ENCODE assay signal across 8 cellular contexts in the genomic region with DNA sequence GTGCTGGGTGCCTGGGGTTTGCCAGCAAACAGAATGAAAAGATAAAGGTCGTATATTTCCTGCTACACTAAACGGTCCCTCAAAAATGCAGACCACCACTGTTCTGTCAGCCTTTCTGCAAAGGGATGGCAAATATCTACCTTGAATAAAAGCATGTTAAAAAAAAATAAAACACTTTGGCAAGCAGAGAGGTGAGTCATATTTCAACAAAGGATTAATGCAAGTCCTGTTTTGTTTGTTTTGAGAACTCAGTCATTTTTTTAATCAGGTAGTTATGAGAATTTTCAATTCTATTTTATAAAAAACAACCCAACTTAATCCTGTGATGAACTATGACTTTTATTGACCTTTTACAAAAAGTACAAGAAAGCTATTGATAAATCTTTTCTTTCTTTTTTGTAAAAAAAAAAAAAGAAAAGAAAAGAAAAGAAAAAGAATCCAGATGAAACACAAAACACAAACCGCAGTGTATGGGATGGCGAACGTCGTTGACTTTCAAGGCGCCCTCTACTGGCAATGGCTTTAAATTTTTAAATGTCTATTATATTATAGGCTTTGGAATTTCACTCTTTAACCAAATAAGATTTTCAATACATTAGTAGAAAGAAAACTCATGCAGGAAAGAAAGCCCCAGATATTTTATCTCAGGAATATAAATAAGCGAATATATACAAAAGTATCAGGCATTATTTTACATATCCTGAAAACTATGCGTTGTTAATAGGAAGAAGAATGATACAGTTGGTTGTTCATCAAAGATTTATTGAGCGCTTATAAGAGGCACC.
DNase-seq lines count a peak whose midpoint lies in the region; ATAC-seq, FAIRE-seq and TF ChIP-seq lines count a peak whose summit lies in the region.

No MANE protein-coding gene starts in this region.

- H3K9me3 ChIP-seq in PC-3 (ENCODE audit: low read length) = no peaks in the 10 kb centered on the region
- no peaks in the 10 kb centered on the region for H3K9me3 ChIP-seq in astrocyte (ENCODE audit: insufficient read depth, low read depth, low read length)
- H3K9me3 ChIP-seq in tibial artery = no peaks in the 10 kb centered on the region

- intact Hi-C loops in PC-3 (cut with micrococcal nuclease) (loop anchor here (1.0 kb wide), 3 partner anchors 43 to 133 kb away; a partner anchor contains a TSS), tibial artery (cut with DNase I; ENCODE audit: low total_unique reads) (no loop called here)

- TSS peak; percentile 76 for BruUV-seq in PC-3 (replicated peaks; lab: Mats Ljungman, UMichigan)

- no peaks in the 10 kb centered on the region for H3K9me2 ChIP-seq in PC-3 (replicated peaks; ENCODE audit: low read length)

- H2AFZ ChIP-seq in PC-3 (ENCODE audit: low read length) (peak overlapping the region; percentile 94), astrocyte (ENCODE audit: low read depth, low read length) (no peak overlapping the region)

- H3F3A ChIP-seq in PC-3 (ENCODE audit: low read length, unreplicated experiment) = peaks cover 10% of the 10 kb centered on the region

- no peaks in the 10 kb centered on the region for H3K27me3 Mint-ChIP-seq in astrocyte (ENCODE audit: low read depth, unreplicated experiment)
- peaks cover 0 to 3% (median 0%) of the 10 kb centered on the region in 3 donors for H3K27me3 Mint-ChIP-seq in immature natural killer cell (ENCODE audit: low read depth in 3 of 3)

- CTCF ChIA-PET in PC-3 (lab: Charles Lee) = interaction anchor here (0.5 to 1.3 kb wide), 13 partner anchors 10 to 291 kb away, joined by 3 to 9 read pairs (median 5); a partner anchor contains a TSS

- H3K27ac ChIP-seq in PC-3 (ENCODE audit: low read length) = peak overlapping the region; percentile 83
- H3K27ac ChIP-seq in astrocyte (ENCODE audit: low read depth, low read length) = peak overlapping the region; percentile 10
- H3K27ac ChIP-seq in tibial artery = no peak overlapping the region

- peaks cover 32% of the 10 kb centered on the region for H3K4me1 ChIP-seq in PC-3 (ENCODE audit: insufficient read depth, low read length)
- H3K4me1 ChIP-seq in astrocyte (ENCODE audit: insufficient read depth, low read length) = peaks cover 20% of the 10 kb centered on the region
- no peaks in the 10 kb centered on the region for H3K4me1 ChIP-seq in tibial artery

- peak; percentile 60 for ATAC-seq in GM19395 (IDR thresholded peaks at IDR 0.05; ENCODE audit: unreplicated experiment)
- ATAC-seq in PC-3 = peak; percentile 73

- H3K79me2 ChIP-seq in PC-3 (ENCODE audit: low read length) (no peaks in the 10 kb centered on the region), astrocyte (ENCODE audit: insufficient read depth, low read length) (no peaks in the 10 kb centered on the region)

- DNase-seq in Ammon's horn (ENCODE audit: low spot score) (peak; percentile 41), PC-3 (peak; percentile 78), astrocyte (ENCODE audit: low read depth) (peak; percentile 74), immature natural killer cell (peak; percentile 17 to 37 (median 30)), tibial artery (no peak), NK-92 (lab: John Stamatoyannopoulos, UW; ENCODE audit: unreplicated experiment) (no peak)
- DNase-seq in stimulated activated CD4-positive, alpha-beta T cell treated with anti-CD3 and anti-CD28 coated beads, TNF-alpha, amount 100 ng/mL, for 24 hours (ENCODE audit: low read depth in 3 of 3) = peak in 2 of 3 experiments; percentile 7 to 33

- H3K36me3 Mint-ChIP-seq in astrocyte (ENCODE audit: low read depth, unreplicated experiment) (no peaks in the 10 kb centered on the region), immature natural killer cell (peaks cover 0 to 6% (median 0%) of the 10 kb centered on the region in 3 donors)

- FAIRE-seq in astrocyte (lab: Jason Lieb, UNC) = no peak

- peak overlapping the region; percentile 70 for H3K4me3 ChIP-seq in PC-3 (ENCODE audit: low read length)
- H3K4me3 ChIP-seq in astrocyte (ENCODE audit: insufficient read depth, low read depth, low read length) = no peak overlapping the region
- H3K4me3 ChIP-seq in tibial artery = no peak overlapping the region

- H3K4me2 ChIP-seq in PC-3 (ENCODE audit: low read length) = peak overlapping the region; percentile 96
- H3K4me2 ChIP-seq in astrocyte (ENCODE audit: low read length) = peak overlapping the region; percentile 51

- H3K9me3 Mint-ChIP-seq in astrocyte (ENCODE audit: unreplicated experiment) (no peaks in the 10 kb centered on the region), immature natural killer cell (no peaks in the 10 kb centered on the region)

- H3K27me3 ChIP-seq in PC-3 (ENCODE audit: low read length) = no peaks in the 10 kb centered on the region
- no peaks in the 10 kb centered on the region for H3K27me3 ChIP-seq in astrocyte (ENCODE audit: insufficient read depth, low read length)
- H3K27me3 ChIP-seq in tibial artery = no peaks in the 10 kb centered on the region

- no peak overlapping the region for H3K4me3 Mint-ChIP-seq in astrocyte (ENCODE audit: unreplicated experiment)
- peak overlapping the region in 3 of 5 donors; percentile 21 to 45 (median 33) for H3K4me3 Mint-ChIP-seq in immature natural killer cell

- H3K27ac Mint-ChIP-seq in astrocyte (ENCODE audit: unreplicated experiment) = no peak overlapping the region
- H3K27ac Mint-ChIP-seq in immature natural killer cell = no peak overlapping the region

- H3K4me1 Mint-ChIP-seq in astrocyte (ENCODE audit: low read depth, unreplicated experiment) (peaks cover 10% of the 10 kb centered on the region), immature natural killer cell (peaks cover 3 to 17% of the 10 kb centered on the region in 2 donors)

- H4K20me1 ChIP-seq in PC-3 (ENCODE audit: low read length) (no peaks in the 10 kb centered on the region), astrocyte (ENCODE audit: insufficient read depth, low read length) (no peaks in the 10 kb centered on the region)

- H3K36me3 ChIP-seq in PC-3 (ENCODE audit: low read depth, low read length) (no peaks in the 10 kb centered on the region), astrocyte (ENCODE audit: insufficient read depth, low read length) (no peaks in the 10 kb centered on the region), tibial artery (no peaks in the 10 kb centered on the region)

- H3K9ac ChIP-seq in PC-3 (ENCODE audit: low read length) (peak overlapping the region; percentile 74), astrocyte (ENCODE audit: low read length) (no peak overlapping the region)

- POLR2A ChIA-PET in PC-3 (lab: Charles Lee; ENCODE audit: unreplicated experiment) = interaction anchor here (0.6 to 1.1 kb wide), 4 partner anchors 28 to 595 kb away, joined by 4 to 21 read pairs (median 8); no protein-coding TSS in a partner anchor

- TF ChIP-seq CTCF in PC-3 (conservative IDR thresholded peaks at IDR 0.05; ENCODE audit: low read depth, low read length) (peak; percentile 76), astrocyte (IDR thresholded peaks at IDR 0.05; ENCODE audit: insufficient read depth, low read depth, low read length) (peak; percentile 79), tibial artery (IDR thresholded peaks at IDR 0.05) (peak in 1 of 2 experiments; percentile 38)

Comparison
In these comparisons a context has a peak if more than half of its experiments do, and no peak if none do; other contexts are left out.
1. DNase-seq: peak in Ammon's horn (single experiment), PC-3 (single experiment), astrocyte (single experiment), immature natural killer cell (3 of 3) and stimulated activated CD4-positive, alpha-beta T cell treated with anti-CD3 and anti-CD28 coated beads, TNF-alpha, amount 100 ng/mL, for 24 hours (2 of 3); none in tibial artery (0 of 2) and NK-92 (single experiment).
2. H3K27ac ChIP-seq: peak in PC-3 (single experiment) and astrocyte (single experiment); none in tibial artery (0 of 2).